Comparison of ENCODE assay signal across 7 cellular contexts in genomic region chr5:72015103-72015548, GRCh38.
DNase-seq lines count a peak whose midpoint lies in the region; ATAC-seq and TF ChIP-seq lines count a peak whose summit lies in the region.

No MANE protein-coding gene starts in this region.

- DNase-seq in HPDE6-E6E7 (ENCODE audit: extremely low spot score): peak; percentile 12
- DNase-seq in NCI-H748 (lab: John Stamatoyannopoulos, UW; ENCODE audit: unreplicated experiment): peak; percentile 99
- DNase-seq in endodermal cell: no peak
- DNase-seq in putamen (ENCODE audit: low spot score): peak; percentile 92

- ATAC-seq in HG02588 (IDR thresholded peaks at IDR 0.05; ENCODE audit: unreplicated experiment): no peak
- no peak for ATAC-seq in GM19035 (IDR thresholded peaks at IDR 0.05; ENCODE audit: unreplicated experiment)
- no peak for ATAC-seq in GM19023 (IDR thresholded peaks at IDR 0.05; ENCODE audit: unreplicated experiment)

- no peaks in the 10 kb centered on the region for H3K9me3 Mint-ChIP-seq in endodermal cell

- no peak for TF ChIP-seq CTCF in endodermal cell (conservative IDR thresholded peaks at IDR 0.05)

- no peaks in the 10 kb centered on the region for H3K4me1 ChIP-seq in endodermal cell (ENCODE audit: control insufficient read depth, insufficient read depth, low read length)

- H3K9ac ChIP-seq in endodermal cell (ENCODE audit: extremely low read depth, low read length, poor library complexity, severe bottlenecking): no peak overlapping the region

- no peaks in the 10 kb centered on the region for H3K27me3 ChIP-seq in endodermal cell (ENCODE audit: control insufficient read depth, insufficient read depth, low read length, poor library complexity, severe bottlenecking)

- peaks cover 4% of the 10 kb centered on the region for H3K9me3 ChIP-seq in endodermal cell (ENCODE audit: control insufficient read depth, low read length)

- no peak overlapping the region for H3K4me3 Mint-ChIP-seq in endodermal cell

- peak overlapping the region; percentile 86 for H3K27ac ChIP-seq in endodermal cell (ENCODE audit: low read depth, low read length)

- H3K36me3 ChIP-seq in endodermal cell (ENCODE audit: control insufficient read depth, insufficient read depth, low read length): no peaks in the 10 kb centered on the region

- H3K4me3 ChIP-seq in endodermal cell (ENCODE audit: low read length): no peak overlapping the region

- peaks cover 8% of the 10 kb centered on the region for H3K27me3 Mint-ChIP-seq in endodermal cell (ENCODE audit: insufficient read depth)

- H3K27ac Mint-ChIP-seq in endodermal cell: no peak overlapping the region

- no peaks in the 10 kb centered on the region for H3K36me3 Mint-ChIP-seq in endodermal cell (ENCODE audit: low read depth)

- H3K4me1 Mint-ChIP-seq in endodermal cell: peaks cover 7% of the 10 kb centered on the region

- 85 to 94% methylated on average over 5 to 7 of the region's 7 CpGs for WGBS in endodermal cell (ENCODE audit: insufficient coverage in 1 of 2, insufficient read length in 1 of 2), 2 experiments
